In the genomic region with DNA sequence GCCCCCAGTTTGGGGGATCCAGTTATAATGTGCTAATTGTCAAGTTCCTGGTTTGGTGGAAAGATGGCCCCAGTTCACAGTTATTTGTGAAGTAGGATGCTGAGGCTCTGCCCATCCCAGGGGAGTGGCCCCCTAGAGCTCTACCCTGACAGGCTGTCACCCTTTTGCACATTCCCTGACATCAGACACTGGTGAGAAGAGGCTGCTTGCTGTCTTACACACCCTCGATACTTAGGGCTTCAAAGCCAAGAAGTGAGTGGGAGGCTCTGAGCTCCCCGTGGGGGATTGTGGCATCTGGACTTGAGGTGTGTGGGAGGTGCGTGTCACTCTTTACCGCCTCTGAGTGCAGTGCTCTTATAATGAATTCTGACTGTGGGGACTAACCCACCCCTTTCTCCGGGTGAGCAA, we compare ENCODE assay signal across 9 cellular contexts.
DNase-seq lines count a peak whose midpoint lies in the region; ATAC-seq, FAIRE-seq and TF ChIP-seq lines count a peak whose summit lies in the region.
"Had no signal": no experiment of that assay in that cellular context is flagged by ENCODE, and none has a peak within 500 bp of the region (broad histone marks: within the 10 kb centered on the region; RNA-seq: fewer than 3 reads in every experiment).

No MANE protein-coding gene starts in this region.

- CTCF ChIA-PET in AG04450 (lab: Charles Lee): interaction anchor here (2.0 to 4.4 kb wide), 2 partner anchors 104 to 175 kb away, joined by 6 to 47 read pairs; partner anchors contain the start of gene INSYN2B

- DNase-seq in AG04450 (ENCODE audit: low read depth, low spot score) (no peak), GM19240 (ENCODE audit: insufficient read length, low spot score) (peak; percentile 31), D721Med (ENCODE audit: insufficient read length, low spot score) (no peak), NCI-H1930 (lab: John Stamatoyannopoulos, UW) (no peak), psoas muscle (no peak)
- peak; percentile 31 for DNase-seq in activated T-helper 9 cell treated with anti-CD3 and anti-CD28 coated beads, Interleukin-2, amount 50 U/mL, for 16 hours (ENCODE audit: low read depth)
- DNase-seq in stimulated activated CD4-positive, alpha-beta T cell treated with anti-CD3 and anti-CD28 coated beads, Interleukin-4, amount 100 ng/mL, for 24 hours: peak; percentile 66

- H3K9me3 ChIP-seq in AG04450 (ENCODE audit: control insufficient read depth, insufficient read depth, low read length) (no peaks in the 10 kb centered on the region), psoas muscle (no peaks in the 10 kb centered on the region)

- H3K36me3 ChIP-seq in psoas muscle (ENCODE audit: insufficient read depth in 1 of 2, low read depth in 1 of 2): no peaks in the 10 kb centered on the region

- intact Hi-C loops in psoas muscle (cut with DNase I): no loop called here

- ATAC-seq in HG03196 (IDR thresholded peaks at IDR 0.05; ENCODE audit: unreplicated experiment) (peak; percentile 87), psoas muscle (no peak)

- no peak for TF ChIP-seq CTCF in AG04450 (IDR thresholded peaks at IDR 0.05; ENCODE audit: low read depth, low read length)
- no peak for TF ChIP-seq CTCF in D721Med (IDR thresholded peaks at IDR 0.05; ENCODE audit: insufficient read depth, missing control alignments)
- no peak for TF ChIP-seq CTCF in psoas muscle (IDR thresholded peaks at IDR 0.05)

- no peaks in the 10 kb centered on the region for H3K4me1 ChIP-seq in psoas muscle

- peak overlapping the region; percentile 93 for H3K27ac ChIP-seq in AG04450 (ENCODE audit: low read depth, low read length)
- no peak overlapping the region for H3K27ac ChIP-seq in psoas muscle

- H3K4me3 ChIP-seq in AG04450 (ENCODE audit: low read depth, low read length) (no peak overlapping the region), psoas muscle (no peak overlapping the region)

- POLR2A ChIA-PET in AG04450 (lab: Yijun Ruan, JAX): interaction anchor here (0.7 kb wide), 1 partner anchor 28 kb away, joined by 5 read pairs; no protein-coding TSS in a partner anchor

- FAIRE-seq in D721Med (lab: Jason Lieb, UNC): no peak
- FAIRE-seq: G401.6 had no signal

- H3K27me3 ChIP-seq in AG04450 (ENCODE audit: control insufficient read depth, insufficient read depth, low read length): no peaks in the 10 kb centered on the region
- H3K27me3 ChIP-seq in psoas muscle (ENCODE audit: insufficient read depth in 3 of 3, low read length in 2 of 3): no peaks in the 10 kb centered on the region

- 18 to 29% (median 24%) methylated on average over 5 of the region's 5 CpGs for whole genome bisulfite sequencing in psoas muscle, 3 donors

Comparison
In these comparisons a context has a peak if more than half of its experiments do, and no peak if none do; other contexts are left out.
1. DNase-seq: peak in GM19240 (single experiment), activated T-helper 9 cell treated with anti-CD3 and anti-CD28 coated beads, Interleukin-2, amount 50 U/mL, for 16 hours (single experiment) and stimulated activated CD4-positive, alpha-beta T cell treated with anti-CD3 and anti-CD28 coated beads, Interleukin-4, amount 100 ng/mL, for 24 hours (single experiment); none in AG04450 (single experiment), D721Med (single experiment), NCI-H1930 (0 of 2) and psoas muscle (0 of 2).